ENCODE assay signal across 9 cellular contexts in the genomic region with DNA sequence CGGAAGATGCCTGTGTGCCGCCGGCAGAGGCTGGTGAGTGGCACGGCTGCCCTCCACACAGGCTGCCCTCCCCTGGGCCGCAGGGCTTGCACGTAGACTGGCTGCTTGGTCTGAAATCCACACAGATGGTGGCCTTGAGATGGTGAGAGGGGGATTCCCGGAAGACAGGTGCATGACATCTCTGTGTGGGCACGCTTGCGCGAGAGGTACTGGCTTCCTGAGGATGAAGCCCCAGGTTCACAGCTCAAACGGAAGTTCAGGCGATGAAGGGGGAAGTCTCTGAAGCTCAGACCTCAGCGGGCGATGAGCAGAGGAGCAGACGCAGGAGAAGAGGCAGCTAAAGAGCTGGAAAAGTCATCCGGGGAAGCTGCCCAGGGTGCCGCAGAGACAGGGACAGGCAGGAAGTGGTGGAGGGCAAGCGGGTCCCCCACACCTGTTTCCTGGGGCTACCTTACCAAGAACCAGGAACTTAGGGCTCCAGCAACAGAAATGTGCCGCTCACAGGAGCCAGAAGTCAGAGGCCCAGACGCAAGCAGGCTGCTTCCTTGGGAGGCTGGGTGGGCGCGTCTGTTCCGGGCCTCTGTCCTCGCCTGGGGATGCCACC. TPM values are rescaled to one million over a fixed set of nuclear protein-coding genes. Genes with fewer than 3 reads are reported as not detected.
DNase-seq lines count a peak whose midpoint lies in the region; ATAC-seq and TF ChIP-seq lines count a peak whose summit lies in the region.
"Had no signal": no experiment of that assay in that cellular context is flagged by ENCODE, and none has a peak within 500 bp of the region (broad histone marks: within the 10 kb centered on the region; RNA-seq: fewer than 3 reads in every experiment).

No MANE protein-coding gene starts in this region.

- H3K36me3 ChIP-seq in prostate gland = no peaks in the 10 kb centered on the region
- H3K36me3 ChIP-seq: BE2C had no signal

- H3K4me1 ChIP-seq in prostate gland (replicated peaks) = peaks cover 2% of the 10 kb centered on the region
- H3K4me1 ChIP-seq: BE2C had no signal

- H3K4me3 Mint-ChIP-seq in naive thymus-derived CD8-positive, alpha-beta T cell = peak overlapping the region; percentile 77 to 92 (median 86)

- H3K9me3 ChIP-seq in prostate gland = no peaks in the 10 kb centered on the region
- H3K9me3 ChIP-seq: BE2C had no signal

- peaks cover 0 to 4% (median 2%) of the 10 kb centered on the region in 3 donors for H3K36me3 Mint-ChIP-seq in naive thymus-derived CD8-positive, alpha-beta T cell

- ATAC-seq in naive thymus-derived CD8-positive, alpha-beta T cell = peak; percentile 89 to 92
- ATAC-seq in GM21825 (IDR thresholded peaks at IDR 0.05; ENCODE audit: unreplicated experiment) = no peak

- intact Hi-C loops in prostate gland (cut with DNase I) = loop anchor here (5.0 kb wide), 1 partner anchor 42 kb away; no protein-coding TSS in a partner anchor

- H3K27ac ChIP-seq in caudate nucleus (ENCODE audit: low read depth, low read length) (no peak overlapping the region), prostate gland (no peak overlapping the region)

- no peaks in the 10 kb centered on the region for H3K9me3 Mint-ChIP-seq in naive thymus-derived CD8-positive, alpha-beta T cell

- 89% methylated on average over 24 of the region's 24 CpGs for WGBS in prostate gland

- TF ChIP-seq CTCF in prostate gland (IDR thresholded peaks at IDR 0.05) = no peak

- H3K27ac Mint-ChIP-seq in naive thymus-derived CD8-positive, alpha-beta T cell = peak overlapping the region; percentile 95 to 99 (median 98)

- H3K27me3 Mint-ChIP-seq in naive thymus-derived CD8-positive, alpha-beta T cell = no peaks in the 10 kb centered on the region

- no peaks in the 10 kb centered on the region for H3K27me3 ChIP-seq in prostate gland (replicated peaks; ENCODE audit: insufficient read depth)

- DNase-seq in GDM1 (lab: John Stamatoyannopoulos, UW) (peak; percentile 63), KG1 (lab: John Stamatoyannopoulos, UW) (peak; percentile 78), activated T-cell treated with anti-CD3 and anti-CD28 coated beads for 24 hours (ENCODE audit: low read depth) (peak; percentile 53), caudate nucleus (lab: John Stamatoyannopoulos, UW) (no peak), foreskin melanocyte (no peak), prostate gland (ENCODE audit: low spot score) (no peak)
- DNase-seq in naive thymus-derived CD8-positive, alpha-beta T cell = peak; percentile 57 to 87 (median 83)
- DNase-seq: BE2C had no signal

- H3K4me3 ChIP-seq in prostate gland = no peak overlapping the region

- peaks cover 12 to 43% (median 33%) of the 10 kb centered on the region in 4 donors for H3K4me1 Mint-ChIP-seq in naive thymus-derived CD8-positive, alpha-beta T cell

- POLR2A ChIA-PET in naive thymus-derived CD8-positive, alpha-beta T cell (lab: Charles Lee) = interaction anchor here (0.6 to 2.5 kb wide), 9 partner anchors 8 to 695 kb away, joined by 3 to 18 read pairs (median 4); partner anchors contain the start of genes PIM3 and ZBED4

- TF ChIP-seq POLR2A in prostate gland (IDR thresholded peaks at IDR 0.05) = no peak

RNA-seq across cellular contexts. Expression of gene CRELD2, which starts 7.2 kb away (rescaled TPM):
- 10 to 100 TPM; 22.1 to 28.0 TPM for total RNA-seq in naive thymus-derived CD8-positive, alpha-beta T cell
- 10 to 100 TPM; 35.8 to 43.6 (median 37.0) TPM for polyA plus RNA-seq in naive thymus-derived CD8-positive, alpha-beta T cell
- total RNA-seq in prostate gland = 10 to 100 TPM; 55.1 to 70.1 TPM

RNA-seq across cellular contexts. Expression of gene ALG12, which starts 7.4 kb away (rescaled TPM):
- total RNA-seq in naive thymus-derived CD8-positive, alpha-beta T cell = 10 to 100 TPM; 20.3 to 23.6 TPM
- 10 to 100 TPM; 10.8 to 17.0 (median 16.9) TPM for polyA plus RNA-seq in naive thymus-derived CD8-positive, alpha-beta T cell
- 10 to 100 TPM; 26.1 to 33.6 TPM for total RNA-seq in prostate gland

RNA-seq across cellular contexts. Expression of gene PIM3, which starts 34.9 kb away (rescaled TPM):
- 10 to 100 TPM; 42.0 to 44.0 TPM for total RNA-seq in naive thymus-derived CD8-positive, alpha-beta T cell
- polyA plus RNA-seq in naive thymus-derived CD8-positive, alpha-beta T cell = 10 to 100 TPM; 12.4 to 26.0 (median 13.6) TPM
- total RNA-seq in prostate gland = 100 to 1,000 TPM; 126 to 183 TPM

Comparison
In these comparisons a context has a peak if more than half of its experiments do, and no peak if none do; other contexts are left out.
1. DNase-seq: peak in GDM1 (single experiment), KG1 (single experiment), activated T-cell treated with anti-CD3 and anti-CD28 coated beads for 24 hours (single experiment) and naive thymus-derived CD8-positive, alpha-beta T cell (10 of 10); none in caudate nucleus (0 of 61), foreskin melanocyte (single experiment) and prostate gland (single experiment).